In genomic region chr1:54167422-54168139, GRCh38 we compare ENCODE assay signal across 17 cellular contexts. TPM values are rescaled to one million over a fixed set of nuclear protein-coding genes. Genes with fewer than 3 reads are reported as not detected.
DNase-seq lines count a peak whose midpoint lies in the region; TF ChIP-seq lines count a peak whose summit lies in the region.
"Had no signal": no experiment of that assay in that cellular context is flagged by ENCODE, and none has a peak within 500 bp of the region (broad histone marks: within the 10 kb centered on the region; RNA-seq: fewer than 3 reads in every experiment).

No MANE protein-coding gene starts in this region.

- DNase-seq in AG10803 (ENCODE audit: low read depth), result peak; percentile 16
- peak; percentile 80 for DNase-seq in HT1080 (ENCODE audit: low read depth)
- DNase-seq in astrocyte of the spinal cord (ENCODE audit: low read depth, low spot score), result peak; percentile 18
- peak; percentile 38 for DNase-seq in hepatic stellate cell (ENCODE audit: low spot score)
- no peak for DNase-seq in activated effector memory CD4-positive, alpha-beta T cell treated with anti-CD3 and anti-CD28 coated beads, Interleukin-2, amount 50 U/mL, for 16 hours
- no peak for DNase-seq in HuH-7 (ENCODE audit: low spot score)
- DNase-seq in BE2C, result no peak
- no peak for DNase-seq in activated naive CD4-positive, alpha-beta T cell treated with anti-CD3 and anti-CD28 coated beads, Interleukin-2, amount 50 U/mL, for 16 hours
- DNase-seq: activated CD4-positive, CD25-positive, alpha-beta regulatory T cell treated with anti-CD3 and anti-CD28 coated beads, Interleukin-2, amount 50 U/mL, for 72 hours; activated T-cell treated with anti-CD3 and anti-CD28 coated beads, Interleukin-2, amount 50 U/mL, for 48 hours; amniotic stem cell; DMS53; NCI-H1417; NCI-H2227 treated with DMSO at 0.1 percent for 48 hours had no signal

- H3K4me3 ChIP-seq in AG10803 (ENCODE audit: low read length) (no peak overlapping the region), astrocyte of the spinal cord (ENCODE audit: low read depth, low read length) (no peak overlapping the region), BE2C (ENCODE audit: low read depth, low read length) (no peak overlapping the region)
- H3K4me3 ChIP-seq: BLaER1 had no signal

- TF ChIP-seq CTCF in AG10803 (conservative IDR thresholded peaks at IDR 0.05; ENCODE audit: low read length) (no peak), astrocyte of the spinal cord (IDR thresholded peaks at IDR 0.05; ENCODE audit: low read depth, low read length) (no peak), BE2C (IDR thresholded peaks at IDR 0.05; ENCODE audit: low read depth, low read length) (no peak)

- in situ Hi-C loops in astrocyte of the spinal cord (cut with HindIII; ENCODE audit: low sequenced_read_pairs), result no loop called here

- H3K4me1 ChIP-seq in BE2C, result no peaks in the 10 kb centered on the region

- H3K27me3 ChIP-seq in BE2C, result no peaks in the 10 kb centered on the region
- H3K27me3 ChIP-seq: BLaER1 had no signal

- H3K36me3 ChIP-seq in BE2C, result no peaks in the 10 kb centered on the region
- H3K36me3 ChIP-seq: BLaER1 had no signal

- no peaks in the 10 kb centered on the region for H3K9me3 ChIP-seq in BE2C
- H3K9me3 ChIP-seq: BLaER1 had no signal

RNA-seq across cellular contexts. Expression of gene CDCP2, which starts 14.8 kb away (rescaled TPM):
- not detected in 2 replicates for total RNA-seq in HT1080 (2014; rRNA removed; shearing (Covaris generic))
- polyA plus RNA-seq in HT1080 (2015; cell fraction: cytosol; rRNA removed), result 0.08 TPM in 1 of 2 replicates, not detected in the other
- 0.11 TPM in 1 of 2 replicates, not detected in the other for polyA plus RNA-seq in HT1080 (2015; cell fraction: nucleus; rRNA removed)
- polyA plus RNA-seq in BE2C (2012; ENCODE audit: insufficient read depth, insufficient read length, low read depth), result not detected
- total RNA-seq: myocyte; T-helper 1 cell treated with Interleukin-12 subunit alpha and Interleukin-12 subunit beta and Interleukin-4 antibody, amounts not matched to agents 30 ng/mL and 1 ng/mL, for 36 hours had no signal

RNA-seq across cellular contexts. Expression of gene CYB5RL, which starts 32.2 kb away (rescaled TPM):
- 6.3 and 6.7 TPM in 2 replicates for total RNA-seq in HT1080 (2014; rRNA removed; shearing (Covaris generic))
- 3.5 and 3.8 TPM in 2 replicates for polyA plus RNA-seq in HT1080 (2015; cell fraction: cytosol; rRNA removed)
- polyA plus RNA-seq in HT1080 (2015; cell fraction: nucleus; rRNA removed), result 4.7 and 5.1 TPM in 2 replicates
- 4.6 TPM for polyA plus RNA-seq in BE2C (2012; ENCODE audit: insufficient read depth, insufficient read length, low read depth)

RNA-seq across cellular contexts. Expression of gene MRPL37, which starts 32.4 kb away (rescaled TPM):
- 135 and 158 TPM in 2 replicates for total RNA-seq in HT1080 (2014; rRNA removed; shearing (Covaris generic))
- polyA plus RNA-seq in HT1080 (2015; cell fraction: cytosol; rRNA removed), result 116 and 126 TPM in 2 replicates
- polyA plus RNA-seq in HT1080 (2015; cell fraction: nucleus; rRNA removed), result 65.8 and 68.7 TPM in 2 replicates
- polyA plus RNA-seq in BE2C (2012; ENCODE audit: insufficient read depth, insufficient read length, low read depth), result 97.8 TPM

Comparison
In these comparisons a context has a peak if more than half of its experiments do, and no peak if none do; other contexts are left out.
1. DNase-seq: peak in AG10803 (single experiment), HT1080 (single experiment), astrocyte of the spinal cord (single experiment) and hepatic stellate cell (single experiment); none in activated effector memory CD4-positive, alpha-beta T cell treated with anti-CD3 and anti-CD28 coated beads, Interleukin-2, amount 50 U/mL, for 16 hours (single experiment), HuH-7 (single experiment), BE2C (single experiment) and activated naive CD4-positive, alpha-beta T cell treated with anti-CD3 and anti-CD28 coated beads, Interleukin-2, amount 50 U/mL, for 16 hours (single experiment).